8 cellular contexts compared by ENCODE assay signal in the genomic region with DNA sequence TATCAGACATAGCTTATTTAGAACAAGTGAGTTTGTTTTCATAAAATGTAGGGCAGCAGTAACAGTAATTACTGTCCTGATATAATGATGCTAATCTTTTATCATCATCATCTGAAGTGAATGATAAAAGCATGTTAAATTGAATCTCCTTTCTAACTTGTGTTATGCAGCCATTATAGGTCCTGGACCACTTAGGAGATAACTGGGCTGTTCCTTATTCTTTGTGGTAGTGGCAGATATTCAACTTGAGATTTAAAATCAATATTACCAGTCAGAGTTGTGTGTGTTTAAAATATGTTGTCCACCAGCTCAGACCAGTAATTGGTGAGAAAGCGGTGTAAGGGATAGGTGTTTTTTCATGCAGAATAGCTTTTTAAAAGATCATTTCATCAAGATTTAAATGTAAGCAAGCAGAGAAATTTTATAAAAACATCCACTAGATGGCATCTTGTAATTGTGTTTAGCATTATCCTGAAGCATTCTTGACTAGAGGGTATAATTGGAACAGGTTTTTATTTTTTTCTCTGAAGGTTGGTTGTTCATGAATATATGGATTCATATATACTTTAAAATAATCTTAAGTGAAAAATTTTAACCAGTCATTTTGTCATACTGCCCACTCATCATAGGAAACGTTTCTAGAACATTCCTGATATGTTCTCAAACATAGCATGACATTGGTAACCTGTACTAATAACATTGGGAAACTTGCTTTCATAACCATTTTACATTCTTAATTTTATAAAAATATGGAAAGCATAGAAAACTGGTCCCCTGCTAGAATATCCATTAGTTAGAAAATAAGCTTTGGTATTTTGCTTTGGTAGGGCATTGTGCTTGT.
DNase-seq lines count a peak whose midpoint lies in the region; ATAC-seq, FAIRE-seq and TF ChIP-seq lines count a peak whose summit lies in the region.

No MANE protein-coding gene starts in this region.

- no peaks in the 10 kb centered on the region for H3K4me1 ChIP-seq in H9 (ENCODE audit: insufficient read depth, low read length)

- no peak for ATAC-seq in HG03135 (IDR thresholded peaks at IDR 0.05; ENCODE audit: unreplicated experiment)
- no peak for ATAC-seq in GM21390 (IDR thresholded peaks at IDR 0.05; ENCODE audit: unreplicated experiment)

- peaks cover 0 to 3% of the 10 kb centered on the region in 2 experiments; a peak in 2 of 4 replicates for H3K4me1 Mint-ChIP-seq in H9

- no peaks in the 10 kb centered on the region for H3K23me2 ChIP-seq in H9 (ENCODE audit: insufficient read length, low read depth, low read length, poor library complexity, severe bottlenecking)

- no peak overlapping the region for H3K18ac ChIP-seq in H9 (ENCODE audit: insufficient read length, low read depth, low read length)

- no peak overlapping the region for H3K4me3 Mint-ChIP-seq in H9

- no peaks in the 10 kb centered on the region for H3K9me3 ChIP-seq in H9 (ENCODE audit: control insufficient read depth, low read depth, low read length)
- no peaks in the 10 kb centered on the region for H3K9me3 ChIP-seq in neural cell (ENCODE audit: low read length)

- no peak overlapping the region for H4K91ac ChIP-seq in H9 (ENCODE audit: insufficient read length, low read depth, low read length)

- no peaks in the 10 kb centered on the region for H3F3A ChIP-seq in neural cell (ENCODE audit: insufficient read depth, low read length, poor library complexity, severe bottlenecking)

- WGBS in H9 (ENCODE audit: extremely low coverage, insufficient read length, low lambda C conversion rate) = no CpG with 5 or more reads among the region's 2 CpGs

- no peak overlapping the region for H2BK5ac ChIP-seq in H9 (ENCODE audit: insufficient read length, low read length)

- peaks cover 0 to 8% (median 1%) of the 10 kb centered on the region in 3 experiments; a peak in 3 of 7 replicates for H3K36me3 Mint-ChIP-seq in H9 (ENCODE audit: insufficient read depth in 1 of 3, low read depth in 3 of 3)

- H3K23ac ChIP-seq in H9 (ENCODE audit: insufficient read length, low read depth, low read length) = no peak overlapping the region

- H3T11ph ChIP-seq in H9 (ENCODE audit: low read length) = no peak overlapping the region

- H3K27ac ChIP-seq in H9 (ENCODE audit: insufficient read length, low read depth, low read length) = no peak overlapping the region
- no peak overlapping the region for H3K27ac ChIP-seq in neural cell (ENCODE audit: low read length)

- H3K14ac ChIP-seq in H9 (ENCODE audit: insufficient read depth, low read length) = no peak overlapping the region

- no peak for TF ChIP-seq EP300 in neural cell (conservative IDR thresholded peaks at IDR 0.05; ENCODE audit: poor library complexity, severe bottlenecking)

- H3K27me3 ChIP-seq in H9 (ENCODE audit: insufficient read depth, low read length) (no peaks in the 10 kb centered on the region), neural cell (ENCODE audit: insufficient read depth, low read depth, low read length) (no peaks in the 10 kb centered on the region)

- H3K79me1 ChIP-seq in H9 (ENCODE audit: insufficient read depth, low read depth, low read length, poor library complexity, severe bottlenecking) = no peaks in the 10 kb centered on the region

- H3K9me3 Mint-ChIP-seq in H9 = no peaks in the 10 kb centered on the region

- H4K5ac ChIP-seq in H9 (ENCODE audit: insufficient read length, low read depth, low read length) = no peak overlapping the region

- H3K9ac ChIP-seq in H9 (ENCODE audit: extremely low read depth, insufficient read length, low read length) (no peak overlapping the region), neural cell (ENCODE audit: low read length) (no peak overlapping the region)

- DNase-seq in AG10803 (ENCODE audit: low read depth) = peak; percentile 35
- DNase-seq in H9 = no peak
- peak; percentile 71 for DNase-seq in NCI-H82 (lab: John Stamatoyannopoulos, UW)
- no peak for DNase-seq in activated CD4-positive, CD25-positive, alpha-beta regulatory T cell treated with anti-CD3 and anti-CD28 coated beads, Interleukin-2, amount 50 U/mL, for 72 hours

- H4K8ac ChIP-seq in H9 (replicated peaks; ENCODE audit: insufficient read length, low read depth, low read length) = no peak overlapping the region

- no peak overlapping the region for H3K4ac ChIP-seq in H9 (ENCODE audit: low read depth, low read length)

- H2BK15ac ChIP-seq in H9 (ENCODE audit: low read depth, low read length) = no peak overlapping the region

- no peak overlapping the region for H2BK120ac ChIP-seq in H9 (ENCODE audit: low read depth, low read length, poor library complexity, severe bottlenecking)

- H2BK12ac ChIP-seq in H9 (ENCODE audit: insufficient read length, low read depth, low read length) = no peak overlapping the region

- no peak overlapping the region for H2AFZ ChIP-seq in H9 (ENCODE audit: low read length)
- H2AFZ ChIP-seq in neural cell (ENCODE audit: low read depth, low read length) = no peak overlapping the region

- H3K79me2 ChIP-seq in H9 (ENCODE audit: insufficient read depth, low read length) (no peaks in the 10 kb centered on the region), neural cell (replicated peaks; ENCODE audit: insufficient read depth, low read length) (no peaks in the 10 kb centered on the region)

- H2AK5ac ChIP-seq in H9 (ENCODE audit: insufficient read length, low read length) = no peak overlapping the region

- H3K36me3 ChIP-seq in neural cell (ENCODE audit: insufficient read depth, low read length) = no peaks in the 10 kb centered on the region

- no peak overlapping the region for H3K56ac ChIP-seq in H9 (ENCODE audit: insufficient read length, low read depth, low read length)

- TF ChIP-seq CTCF in AG10803 (conservative IDR thresholded peaks at IDR 0.05; ENCODE audit: low read length) (peak; percentile 63), H9 (conservative IDR thresholded peaks at IDR 0.05) (peak; percentile 75), neural cell (IDR thresholded peaks at IDR 0.05; ENCODE audit: poor library complexity, severe bottlenecking) (peak; percentile 79)

- peak; percentile 84 for TF ChIP-seq RAD21 in neural cell (conservative IDR thresholded peaks at IDR 0.05)

- H3K9me2 ChIP-seq in neural cell (ENCODE audit: insufficient read depth, low read length) = no peaks in the 10 kb centered on the region

- H2BK20ac ChIP-seq in H9 (ENCODE audit: low read depth, low read length, poor library complexity, severe bottlenecking) = no peak overlapping the region

- no peak overlapping the region for H3K4me3 ChIP-seq in AG10803 (ENCODE audit: low read length)
- no peak overlapping the region for H3K4me3 ChIP-seq in neural cell (ENCODE audit: low read length)

- peak; percentile 89 for FAIRE-seq in colon (lab: Jason Lieb, UNC)

- H3K4me2 ChIP-seq in H9 (ENCODE audit: insufficient read depth, insufficient read length, low read length) = no peak overlapping the region
- no peak overlapping the region for H3K4me2 ChIP-seq in neural cell (ENCODE audit: low read length)

- no peak overlapping the region for H3K27ac Mint-ChIP-seq in H9

- H4K20me1 ChIP-seq in H9 (ENCODE audit: control insufficient read depth, insufficient read depth, insufficient read length) (no peaks in the 10 kb centered on the region), neural cell (ENCODE audit: insufficient read depth) (no peaks in the 10 kb centered on the region)

- no peaks in the 10 kb centered on the region for H3K27me3 Mint-ChIP-seq in H9 (ENCODE audit: low read depth)

TF ChIP-seq in neural cell, 6 proteins besides CTCF, POLR2A, EP300 and RAD21:
- no peak for TF ChIP-seq POLR2AphosphoS5 (IDR thresholded peaks at IDR 0.05)
- peak; percentile 90 for TF ChIP-seq SMC3 (conservative IDR thresholded peaks at IDR 0.05; ENCODE audit: poor library complexity)

Comparison
In these comparisons a context has a peak if more than half of its experiments do, and no peak if none do; other contexts are left out.
1. DNase-seq: peak in AG10803 (single experiment) and NCI-H82 (single experiment); none in H9 (single experiment) and activated CD4-positive, CD25-positive, alpha-beta regulatory T cell treated with anti-CD3 and anti-CD28 coated beads, Interleukin-2, amount 50 U/mL, for 72 hours (single experiment).
2. Peak in every context shown above with its lines, with median percentiles within 50 percentile points of each other: CTCF ChIP-seq.